Comparison of ENCODE assay signal across 8 cellular contexts in the genomic region with DNA sequence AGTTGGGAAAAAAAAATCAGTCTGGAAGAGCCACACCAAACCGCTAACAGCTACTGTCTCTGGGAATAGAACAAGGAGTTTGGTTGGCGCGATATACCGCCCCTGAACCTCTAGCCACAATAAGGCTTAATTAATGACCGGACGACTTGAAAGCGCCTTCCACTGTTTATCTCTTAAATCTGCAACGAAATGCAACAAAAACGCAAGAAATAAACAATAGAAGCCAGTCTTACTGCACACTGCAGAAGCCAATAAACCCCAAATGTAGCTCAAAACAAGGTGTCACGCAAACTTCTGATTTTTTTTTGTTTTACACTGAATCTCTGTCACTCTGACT. TPM values are rescaled to one million over a fixed set of nuclear protein-coding genes. Genes with fewer than 3 reads are reported as not detected.
A peak's percentile ranks its signal among the peaks of the same experiment; 100 is the strongest.
DNase-seq lines count a peak whose midpoint lies in the region; ATAC-seq, FAIRE-seq and TF ChIP-seq lines count a peak whose summit lies in the region.

No MANE protein-coding gene starts in this region.

- CTCF ChIA-PET in A549 (lab: Yijun Ruan, JAX), result interaction anchor here (0.7 to 4.5 kb wide), 9 partner anchors 10 to 107 kb away, joined by 3 to 23 read pairs (median 4); a partner anchor contains a TSS
- CTCF ChIA-PET in HEK293T (lab: Yijun Ruan, JAX), result interaction anchor here (0.6 to 1.4 kb wide), 6 partner anchors 19 to 574 kb away, joined by 3 to 8 read pairs (median 4); a partner anchor contains a TSS

- no peak for TF ChIP-seq RAD21 in A549 (conservative IDR thresholded peaks at IDR 0.05 in 1 of 2, IDR thresholded peaks at IDR 0.05 in 1 of 2)

- H3K27ac ChIP-seq in A549, result peak overlapping the region; percentile 97 to 98
- peak overlapping the region; percentile 77 to 95 for H3K27ac ChIP-seq in ascending aorta
- H3K27ac ChIP-seq in thoracic aorta, result peak overlapping the region; percentile 91 to 97

- DNase-seq in A549 (ENCODE audit: low read depth in 1 of 2, low spot score in 1 of 2), result no peak
- DNase-seq in HEK293T (ENCODE audit: extremely low spot score), result peak; percentile 34
- DNase-seq in ascending aorta (ENCODE audit: low spot score in 2 of 2), result peak in 1 of 2 donors; percentile 61
- DNase-seq in kidney glomerular epithelial cell (lab: John Stamatoyannopoulos, UW), result peak; percentile 65
- no peak for DNase-seq in thoracic aorta (ENCODE audit: low spot score)
- no peak for DNase-seq in OCI-M2 (lab: John Stamatoyannopoulos, UW; ENCODE audit: unreplicated experiment)
- DNase-seq in SW480 (ENCODE audit: low spot score), result no peak

- peaks cover 13% of the 10 kb centered on the region; the same call in 2 of the 3 replicates for H3K4me1 ChIP-seq in A549
- H3K4me1 ChIP-seq in ascending aorta, result peaks cover 0 to 20% of the 10 kb centered on the region in 2 donors
- peaks cover 3 to 32% of the 10 kb centered on the region in 2 donors for H3K4me1 ChIP-seq in thoracic aorta (ENCODE audit: control insufficient read depth in 1 of 2, low read depth in 2 of 2)

- H3K9me3 ChIP-seq in A549 (no peaks in the 10 kb centered on the region), ascending aorta (no peaks in the 10 kb centered on the region), thoracic aorta (no peaks in the 10 kb centered on the region)

- TF ChIP-seq EP300 in A549 (IDR thresholded peaks at IDR 0.05), result no peak

- intact Hi-C loops in ascending aorta (cut with DNase I), result loop anchor here (1.0 to 2.0 kb wide), 2 partner anchors 11 to 18 kb away; a partner anchor contains a TSS

- H3K4me3 ChIP-seq in A549 (peak overlapping the region; percentile 47), ascending aorta (peak overlapping the region; percentile 47 to 66), thoracic aorta (peak overlapping the region; percentile 77)

- 2% methylated on average over 10 of the region's 10 CpGs for WGBS in A549 (ENCODE audit: missing lambda C conversion rate)

- H3K4me2 ChIP-seq in A549, result peak overlapping the region; percentile 96

- POLR2A ChIA-PET in A549 (lab: Yijun Ruan, JAX), result interaction anchor here (0.5 to 3.5 kb wide), 18 partner anchors 11 to 1128 kb away, joined by 3 to 57 read pairs (median 6); a partner anchor contains a TSS
- POLR2A ChIA-PET in HEK293T (lab: Yijun Ruan, JAX), result interaction anchor here (0.6 to 6.8 kb wide), 34 partner anchors 11 to 1112 kb away, joined by 3 to 137 read pairs (median 4); a partner anchor contains a TSS

- H3K36me3 ChIP-seq in ascending aorta (peaks cover 11 to 14% of the 10 kb centered on the region in 2 donors), thoracic aorta (no peaks in the 10 kb centered on the region)

- no peaks in the 10 kb centered on the region for H3K27me3 ChIP-seq in ascending aorta
- no peaks in the 10 kb centered on the region for H3K27me3 ChIP-seq in thoracic aorta (replicated peaks; ENCODE audit: insufficient read depth)

- ATAC-seq in A549 (peak; percentile 9 to 14; a peak in 5 of 6 replicates), thoracic aorta (ENCODE audit: insufficient number of reproducible peaks, low FRiP score, low read depth) (no peak), GM18511 (IDR thresholded peaks at IDR 0.05; ENCODE audit: unreplicated experiment) (no peak)

- no peak for FAIRE-seq in A549 (lab: Jason Lieb, UNC)

- TF ChIP-seq POLR2A in A549 (IDR thresholded peaks at IDR 0.05; ENCODE audit: low read length), result no peak

- TF ChIP-seq CTCF in A549 (IDR thresholded peaks at IDR 0.05) (peak; percentile 9; the same call in 1 of the 3 replicates), ascending aorta (IDR thresholded peaks at IDR 0.05) (no peak), thoracic aorta (IDR thresholded peaks at IDR 0.05) (no peak)

TF ChIP-seq in A549, 52 proteins besides CTCF, POLR2A, EP300 and RAD21:
- TF ChIP-seq SREBF2 (IDR thresholded peaks at IDR 0.05) (no peak), PHF8 (IDR thresholded peaks at IDR 0.05; ENCODE audit: borderline replicate concordance, low read depth) (0 out of 2 replicates have a peak, but pooled peaks have one; percentile 8)

TF ChIP-seq in HEK293T, 16 proteins besides CTCF, POLR2A, EP300 and RAD21:
- TF ChIP-seq ZNF384 (IDR thresholded peaks at IDR 0.05) (peak; percentile 75; the same call in 1 of the 2 replicates), BHLHE40 (IDR thresholded peaks at IDR 0.05; ENCODE audit: borderline replicate concordance) (no peak; the same call in 1 of the 2 replicates), SUZ12 (IDR thresholded peaks at IDR 0.05) (no peak), HDGF (IDR thresholded peaks at IDR 0.05; ENCODE audit: borderline replicate concordance) (no peak), CTBP1 (IDR thresholded peaks at IDR 0.05; ENCODE audit: borderline replicate concordance) (no peak; the same call in 1 of the 2 replicates), FOXM1 (IDR thresholded peaks at IDR 0.05; ENCODE audit: borderline replicate concordance) (no peak), FOXA1 (IDR thresholded peaks at IDR 0.05) (no peak)

RNA-seq across cellular contexts. Expression of a gene that starts 10.9 kb away (rescaled TPM):
- polyA plus RNA-seq in A549 (2011; rRNA removed) (4.2 and 4.7 TPM in 2 replicates), A549 (2017; fragmentation: RNase III; extraction: RNeasy Plus Mini Kit Qiagen cat#74134 plus additional on column Dnase treatment) (4.5 to 8.9 TPM (median 7.4 TPM) in 3 replicates)
- polyA plus RNA-seq in A549 (2012; cell fraction: cytosol; rRNA removed), result 3.9 and 4.5 TPM in 2 replicates
- polyA plus RNA-seq in A549 (2012; cell fraction: nucleus; rRNA removed), result 28.1 and 33.9 TPM in 2 replicates
- polyA minus RNA-seq in A549 (2011; rRNA and poly(A)+ RNA removed), result 3.5 and 4.6 TPM in 2 replicates
- total RNA-seq in ascending aorta (15.1 TPM), thoracic aorta (10 to 100 TPM; 18.8 to 53.6 TPM)

RNA-seq across cellular contexts. Expression of a gene that starts 12.1 kb away (rescaled TPM):
- polyA plus RNA-seq in A549 (2011; rRNA removed) (0.21 TPM in 1 of 2 replicates, not detected in the other), A549 (2017; fragmentation: RNase III; extraction: RNeasy Plus Mini Kit Qiagen cat#74134 plus additional on column Dnase treatment) (0.12 to 0.18 TPM in 2 of 3 replicates, not detected in the other)
- 0.48 and 0.92 TPM in 2 replicates for polyA plus RNA-seq in A549 (2012; cell fraction: cytosol; rRNA removed)
- polyA plus RNA-seq in A549 (2012; cell fraction: nucleus; rRNA removed), result 0.70 and 0.84 TPM in 2 replicates
- not detected in 2 replicates for polyA minus RNA-seq in A549 (2011; rRNA and poly(A)+ RNA removed)
- total RNA-seq in ascending aorta (not detected), thoracic aorta (not detected)

RNA-seq across cellular contexts. Expression of a gene that starts 19.0 kb away (rescaled TPM):
- polyA plus RNA-seq in A549 (2011; rRNA removed), result 12.6 and 16.0 TPM in 2 replicates
- polyA plus RNA-seq in A549 (2012; cell fraction: cytosol; rRNA removed), result 20.0 and 21.0 TPM in 2 replicates
- 109 and 111 TPM in 2 replicates for polyA plus RNA-seq in A549 (2012; cell fraction: nucleus; rRNA removed)
- polyA plus RNA-seq in A549 (2017; fragmentation: RNase III; extraction: RNeasy Plus Mini Kit Qiagen cat#74134 plus additional on column Dnase treatment), result 10.9 to 11.6 TPM (median 11.2 TPM) in 3 replicates
- polyA minus RNA-seq in A549 (2011; rRNA and poly(A)+ RNA removed), result 19.7 and 20.1 TPM in 2 replicates
- 107 TPM for total RNA-seq in ascending aorta
- total RNA-seq in thoracic aorta, result 100 to 1,000 TPM; 103 to 142 TPM

RNA-seq across cellular contexts. Expression of a gene that starts 23.8 kb away (rescaled TPM):
- 0.14 and 0.25 TPM in 2 replicates for polyA plus RNA-seq in A549 (2011; rRNA removed)
- 0.29 and 0.36 TPM in 2 replicates for polyA plus RNA-seq in A549 (2012; cell fraction: cytosol; rRNA removed)
- 2.8 and 2.9 TPM in 2 replicates for polyA plus RNA-seq in A549 (2012; cell fraction: nucleus; rRNA removed)
- 0.22 to 0.32 TPM (median 0.25 TPM) in 3 replicates for polyA plus RNA-seq in A549 (2017; fragmentation: RNase III; extraction: RNeasy Plus Mini Kit Qiagen cat#74134 plus additional on column Dnase treatment)
- 0.08 and 0.63 TPM in 2 replicates for polyA minus RNA-seq in A549 (2011; rRNA and poly(A)+ RNA removed)
- total RNA-seq in ascending aorta, result not detected
- 1 to 10 TPM in 1 of 2 donors, under 1 TPM in 1; 0.95 to 1.3 TPM for total RNA-seq in thoracic aorta

RNA-seq across cellular contexts. Expression of a gene that starts 31.3 kb away (rescaled TPM):
- polyA plus RNA-seq in A549 (2011; rRNA removed) (0.04 and 0.09 TPM in 2 replicates), A549 (2017; fragmentation: RNase III; extraction: RNeasy Plus Mini Kit Qiagen cat#74134 plus additional on column Dnase treatment) (0.07 to 0.08 TPM in 2 of 3 replicates, not detected in the other)
- polyA plus RNA-seq in A549 (2012; cell fraction: cytosol; rRNA removed), result 0.05 TPM in 2 replicates
- 0.27 and 0.30 TPM in 2 replicates for polyA plus RNA-seq in A549 (2012; cell fraction: nucleus; rRNA removed)
- polyA minus RNA-seq in A549 (2011; rRNA and poly(A)+ RNA removed), result 0.25 TPM in 1 of 2 replicates, not detected in the other
- total RNA-seq in ascending aorta (not detected), thoracic aorta (1 to 10 TPM in 1 of 2 donors, not detected in 1; 4.1 TPM)

Comparison
In these comparisons a context has a peak if more than half of its experiments do, and no peak if none do; other contexts are left out.
1. ATAC-seq: peak in A549 (2 of 2); none in thoracic aorta (single experiment) and GM18511 (single experiment).
2. DNase-seq: peak in HEK293T (single experiment) and kidney glomerular epithelial cell (single experiment); none in A549 (0 of 2), thoracic aorta (single experiment), OCI-M2 (single experiment) and SW480 (single experiment).
3. Peak in every context shown above with its lines, with median percentiles within 50 percentile points of each other: H3K27ac ChIP-seq and H3K4me3 ChIP-seq.